Comparison of ENCODE assay signal across 30 cellular contexts in genomic region chr1:74247881-74248528, GRCh38. TPM values are rescaled to one million over a fixed set of nuclear protein-coding genes. Genes with fewer than 3 reads are reported as not detected.
A peak's percentile ranks its signal among the peaks of the same experiment; 100 is the strongest.
DNase-seq lines count a peak whose midpoint lies in the region; ATAC-seq and TF ChIP-seq lines count a peak whose summit lies in the region.
"Had no signal": no experiment of that assay in that cellular context is flagged by ENCODE, and none has a peak within 500 bp of the region (broad histone marks: within the 10 kb centered on the region; RNA-seq: fewer than 3 reads in every experiment).

No MANE protein-coding gene starts in this region.

- H3K4me3 ChIP-seq in RWPE2 (ENCODE audit: severe bottlenecking) (no peak overlapping the region), right cardiac atrium (ENCODE audit: low read length) (no peak overlapping the region), sigmoid colon (no peak overlapping the region)
- H3K4me3 ChIP-seq: A549; BLaER1 treated with 17β-estradiol and CSF1 and Interleukin-3, amounts not matched to agents 10 nM and 100 nM; GM23248; MG63; PC-9 had no signal

- TF ChIP-seq POLR2A in sigmoid colon (IDR thresholded peaks at IDR 0.05): no peak

- no peaks in the 10 kb centered on the region for H3K9me3 Mint-ChIP-seq in activated T-helper 1 cell treated with anti-CD3 and anti-CD28 coated beads, Interleukin-12 subunit alpha, Interleukin-12 subunit beta, Interleukin-2, Interleukin-4 antibody, amounts not matched to agents 30 ng/mL and 10 ng/mL and 1 ng/mL, durations not matched to agents 14 hours and 24 hours and 36 hours

- H3K9me3 ChIP-seq in RWPE2 (ENCODE audit: severe bottlenecking) (no peaks in the 10 kb centered on the region), right cardiac atrium (ENCODE audit: control insufficient read depth, low read length) (no peaks in the 10 kb centered on the region), sigmoid colon (no peaks in the 10 kb centered on the region)
- H3K9me3 ChIP-seq: A549, MG63 had no signal

- H3K36me3 Mint-ChIP-seq in activated T-helper 1 cell treated with anti-CD3 and anti-CD28 coated beads, Interleukin-12 subunit alpha, Interleukin-12 subunit beta, Interleukin-2, Interleukin-4 antibody, amounts not matched to agents 30 ng/mL and 10 ng/mL and 1 ng/mL, durations not matched to agents 14 hours and 24 hours and 36 hours (ENCODE audit: low read depth): no peaks in the 10 kb centered on the region
- H3K36me3 Mint-ChIP-seq: CD4-positive, alpha-beta memory T cell had no signal

- no peaks in the 10 kb centered on the region for H3K4me1 Mint-ChIP-seq in activated T-helper 1 cell treated with anti-CD3 and anti-CD28 coated beads, Interleukin-12 subunit alpha, Interleukin-12 subunit beta, Interleukin-2, Interleukin-4 antibody, amounts not matched to agents 30 ng/mL and 10 ng/mL and 1 ng/mL, durations not matched to agents 14 hours and 24 hours and 36 hours (ENCODE audit: low read depth)
- H3K4me1 Mint-ChIP-seq: CD4-positive, alpha-beta memory T cell had no signal

- H3K27ac Mint-ChIP-seq in activated T-helper 1 cell treated with anti-CD3 and anti-CD28 coated beads, Interleukin-12 subunit alpha, Interleukin-12 subunit beta, Interleukin-2, Interleukin-4 antibody, amounts not matched to agents 30 ng/mL and 10 ng/mL and 1 ng/mL, durations not matched to agents 14 hours and 24 hours and 36 hours: no peak overlapping the region
- H3K27ac Mint-ChIP-seq: CD4-positive, alpha-beta memory T cell; H9 had no signal

- H3K4me1 ChIP-seq in RWPE2 (ENCODE audit: insufficient read depth, poor library complexity, severe bottlenecking): no peaks in the 10 kb centered on the region
- H3K4me1 ChIP-seq in right cardiac atrium (ENCODE audit: control insufficient read depth, insufficient read depth, low read length): no peaks in the 10 kb centered on the region
- H3K4me1 ChIP-seq in sigmoid colon: no peaks in the 10 kb centered on the region
- H3K4me1 ChIP-seq: A549; BLaER1 treated with 17β-estradiol and CSF1 and Interleukin-3, amounts not matched to agents 10 nM and 100 nM had no signal

- TF ChIP-seq CTCF in RWPE2 (IDR thresholded peaks at IDR 0.05; ENCODE audit: poor library complexity, severe bottlenecking) (no peak), sigmoid colon (IDR thresholded peaks at IDR 0.05) (no peak)

- H3K36me3 ChIP-seq in RWPE2 (ENCODE audit: low read depth) (no peaks in the 10 kb centered on the region), sigmoid colon (peaks cover 0 to 5% (median 0%) of the 10 kb centered on the region in 4 donors)
- H3K36me3 ChIP-seq: BLaER1 treated with 17β-estradiol and CSF1 and Interleukin-3, amounts not matched to agents 10 nM and 100 nM; MG63 had no signal

- intact Hi-C loops in Right ventricle myocardium superior (cut with DNase I): no loop called here
- intact Hi-C loops in right cardiac atrium (cut with DNase I): no loop called here
- intact Hi-C loops in sigmoid colon (cut with DNase I): no loop called here
- intact Hi-C loops in activated T-helper 1 cell treated with anti-CD3 and anti-CD28 coated beads, Interleukin-12 subunit alpha, Interleukin-12 subunit beta, Interleukin-2, Interleukin-4 antibody, amounts not matched to agents 30 ng/mL and 10 ng/mL and 1 ng/mL, durations not matched to agents 14 hours and 24 hours and 36 hours (cut with micrococcal nuclease): no loop called here
- intact Hi-C loops in head of caudate nucleus (cut with DNase I): no loop called here

- WGBS in right cardiac atrium: 82% methylated on average over 22 of the region's 22 CpGs
- 93% methylated on average over 22 of the region's 22 CpGs for WGBS in sigmoid colon, 2 donors

- H3K27ac ChIP-seq in RWPE2 (ENCODE audit: poor library complexity, severe bottlenecking): no peak overlapping the region
- no peak overlapping the region for H3K27ac ChIP-seq in right cardiac atrium (ENCODE audit: low read length)
- no peak overlapping the region for H3K27ac ChIP-seq in sigmoid colon
- H3K27ac ChIP-seq: A549; BLaER1 treated with 17β-estradiol and CSF1 and Interleukin-3, amounts not matched to agents 10 nM and 100 nM; GM23248; PC-9 had no signal

- TF ChIP-seq EP300 in sigmoid colon (IDR thresholded peaks at IDR 0.05): no peak

- no peak for ATAC-seq in RWPE2 (ENCODE audit: low read depth)
- ATAC-seq in Right ventricle myocardium superior (ENCODE audit: poor library complexity): peak; percentile 30
- ATAC-seq in right cardiac atrium: peak; percentile 47 to 67
- no peak for ATAC-seq in GM18498 (IDR thresholded peaks at IDR 0.05; ENCODE audit: unreplicated experiment)
- ATAC-seq: A549 had no signal

- H3K27me3 ChIP-seq in RWPE2 (ENCODE audit: insufficient read depth, poor library complexity, severe bottlenecking): no peaks in the 10 kb centered on the region
- no peaks in the 10 kb centered on the region for H3K27me3 ChIP-seq in right cardiac atrium (ENCODE audit: control insufficient read depth, insufficient read depth)
- H3K27me3 ChIP-seq in sigmoid colon: no peaks in the 10 kb centered on the region
- H3K27me3 ChIP-seq: BLaER1 treated with 17β-estradiol and CSF1 and Interleukin-3, amounts not matched to agents 10 nM and 100 nM; MG63 had no signal

- peaks cover 2% of the 10 kb centered on the region for H3K27me3 Mint-ChIP-seq in activated T-helper 1 cell treated with anti-CD3 and anti-CD28 coated beads, Interleukin-12 subunit alpha, Interleukin-12 subunit beta, Interleukin-2, Interleukin-4 antibody, amounts not matched to agents 30 ng/mL and 10 ng/mL and 1 ng/mL, durations not matched to agents 14 hours and 24 hours and 36 hours (ENCODE audit: insufficient read depth)
- H3K27me3 Mint-ChIP-seq: CD4-positive, alpha-beta memory T cell had no signal

- DNase-seq in RWPE2 (ENCODE audit: low spot score) (peak; percentile 20), Right ventricle myocardium superior (peak; percentile 41), right cardiac atrium (peak in 2 of 3 donors; percentile 71 to 80), sigmoid colon (peak; percentile 45), mucosa of gallbladder (ENCODE audit: low spot score) (no peak), head of caudate nucleus (no peak)
- no peak for DNase-seq in activated T-helper 1 cell treated with anti-CD3 and anti-CD28 coated beads, Interleukin-12 subunit alpha, Interleukin-12 subunit beta, Interleukin-2, Interleukin-4 antibody, amounts not matched to agents 30 ng/mL and 10 ng/mL and 1 ng/mL, durations not matched to agents 14 hours and 24 hours and 36 hours (ENCODE audit: low spot score)
- DNase-seq: AML-193; CD4-positive, alpha-beta memory T cell; COR-L47; DMS53; GM23248; H9; KG1; MG63; NCI-H1105 treated with DMSO at 0.1 percent for 48 hours; NCI-H146; NCI-H1930; NCI-H2107; NCI-H446 treated with DMSO at 0.1 percent for 48 hours; NCI-H526; NCI-H82; NK-92 treated with Interleukin-12 subunit alpha and Interleukin-12 subunit beta, amount 100 ng/mL, for 24 hours; PC-9; SHP77 treated with DMSO at 0.1 percent for 48 hours had no signal

- H3K4me3 Mint-ChIP-seq in activated T-helper 1 cell treated with anti-CD3 and anti-CD28 coated beads, Interleukin-12 subunit alpha, Interleukin-12 subunit beta, Interleukin-2, Interleukin-4 antibody, amounts not matched to agents 30 ng/mL and 10 ng/mL and 1 ng/mL, durations not matched to agents 14 hours and 24 hours and 36 hours: no peak overlapping the region
- H3K4me3 Mint-ChIP-seq: CD4-positive, alpha-beta memory T cell; H9 had no signal

RNA-seq across cellular contexts. Expression of gene TNNI3K, which starts 12.8 kb away (rescaled TPM):
- total RNA-seq in Right ventricle myocardium superior (84.6 TPM), right cardiac atrium (10 to 100 TPM; 34.3 to 78.4 (median 51.1) TPM), sigmoid colon (1 to 10 TPM; 1.6 to 6.9 (median 5.7) TPM), mucosa of gallbladder (1.3 TPM)
- polyA plus RNA-seq in right cardiac atrium (56.5 TPM), sigmoid colon (1 to 10 TPM in 1 of 3 donors, under 1 TPM in 1, not detected in 1; 0.45 to 3.0 TPM)
- not detected in 2 replicates for total RNA-seq in activated T-helper 1 cell treated with anti-CD3 and anti-CD28 coated beads, Interleukin-12 subunit alpha, Interleukin-12 subunit beta, Interleukin-2, Interleukin-4 antibody, amounts not matched to agents 30 ng/mL and 10 ng/mL and 1 ng/mL, durations not matched to agents 14 hours and 24 hours and 36 hours
- total RNA-seq: CD4-positive, alpha-beta memory T cell; Daoy; G401; GM23248; H9 had no signal
- polyA plus RNA-seq: GM23248 had no signal

RNA-seq across cellular contexts. Expression of gene FPGT, which starts 50.0 kb away (rescaled TPM):
- total RNA-seq in Right ventricle myocardium superior (12.7 TPM), right cardiac atrium (10 to 100 TPM; 12.8 to 20.9 (median 15.3) TPM), sigmoid colon (10 to 100 TPM in 3 of 4 donors, 1 to 10 TPM in 1; 8.3 to 20.3 (median 11.3) TPM), mucosa of gallbladder (31.2 TPM)
- polyA plus RNA-seq in right cardiac atrium (7.6 TPM), sigmoid colon (10 to 100 TPM in 2 of 3 donors, 1 to 10 TPM in 1; 7.4 to 11.1 (median 10.2) TPM)
- total RNA-seq in activated T-helper 1 cell treated with anti-CD3 and anti-CD28 coated beads, Interleukin-12 subunit alpha, Interleukin-12 subunit beta, Interleukin-2, Interleukin-4 antibody, amounts not matched to agents 30 ng/mL and 10 ng/mL and 1 ng/mL, durations not matched to agents 14 hours and 24 hours and 36 hours: 6.5 and 8.3 TPM in 2 replicates

RNA-seq across cellular contexts. Expression of gene LRRIQ3, which starts 50.0 kb away (rescaled TPM):
- total RNA-seq in Right ventricle myocardium superior (0.43 TPM), right cardiac atrium (1 to 10 TPM in 1 of 4 donors, under 1 TPM in 3; 0.19 to 1.3 (median 0.84) TPM), sigmoid colon (under 1 TPM in 3 of 4 donors, not detected in 1; 0.16 to 0.81 (median 0.36) TPM), mucosa of gallbladder (0.95 TPM)
- polyA plus RNA-seq in right cardiac atrium (0.36 TPM), sigmoid colon (1 to 10 TPM in 1 of 3 donors, under 1 TPM in 2; 0.23 to 1.2 (median 0.34) TPM)
- 0.31 and 0.49 TPM in 2 replicates for total RNA-seq in activated T-helper 1 cell treated with anti-CD3 and anti-CD28 coated beads, Interleukin-12 subunit alpha, Interleukin-12 subunit beta, Interleukin-2, Interleukin-4 antibody, amounts not matched to agents 30 ng/mL and 10 ng/mL and 1 ng/mL, durations not matched to agents 14 hours and 24 hours and 36 hours
- polyA plus RNA-seq: GM23248 had no signal

Comparison
In these comparisons a context has a peak if more than half of its experiments do, and no peak if none do; other contexts are left out.
1. ATAC-seq: peak in Right ventricle myocardium superior (single experiment) and right cardiac atrium (2 of 2); none in RWPE2 (single experiment) and GM18498 (single experiment).
2. DNase-seq: peak in RWPE2 (single experiment), Right ventricle myocardium superior (single experiment), right cardiac atrium (2 of 3) and sigmoid colon (single experiment); none in activated T-helper 1 cell treated with anti-CD3 and anti-CD28 coated beads, Interleukin-12 subunit alpha, Interleukin-12 subunit beta, Interleukin-2, Interleukin-4 antibody, amounts not matched to agents 30 ng/mL and 10 ng/mL and 1 ng/mL, durations not matched to agents 14 hours and 24 hours and 36 hours (single experiment), mucosa of gallbladder (single experiment) and head of caudate nucleus (0 of 42).
3. RNA of gene TNNI3K, which starts 12.8 kb away (total RNA-seq): 84.6 TPM in Right ventricle myocardium superior (single experiment) and 34.3 to 78.4 TPM in right cardiac atrium; 1.6 to 6.9 TPM in sigmoid colon, 1.3 TPM in mucosa of gallbladder (single experiment) and not detected in activated T-helper 1 cell treated with anti-CD3 and anti-CD28 coated beads, Interleukin-12 subunit alpha, Interleukin-12 subunit beta, Interleukin-2, Interleukin-4 antibody, amounts not matched to agents 30 ng/mL and 10 ng/mL and 1 ng/mL, durations not matched to agents 14 hours and 24 hours and 36 hours; every median in the first group is over 4 times any median in the second.